ENCODE assay signal across 1 cellular context in genomic region chr3:4982773-4983738, GRCh38.
A peak's percentile ranks its signal among the peaks of the same experiment; 100 is the strongest.
TF ChIP-seq lines count a peak whose summit lies in the region.

No MANE protein-coding gene starts in this region.

TF ChIP-seq in K562, 482 proteins besides CTCF, POLR2A, EP300 and RAD21 (continued from another document and continues in another):
- no peak for TF ChIP-seq FOXP4 (CRISPR knock-in tag; IDR thresholded peaks at IDR 0.05; ENCODE audit: borderline replicate concordance)
- TF ChIP-seq E2F3 (CRISPR knock-in tag; IDR thresholded peaks at IDR 0.05) = 0 out of 2 replicates have a peak, but pooled peaks have one; percentile 17
- 0 out of 2 replicates have a peak, but pooled peaks have one; percentile 8 for TF ChIP-seq TAF7 (tag; IDR thresholded peaks at IDR 0.05)
- TF ChIP-seq ELK3 (CRISPR knock-in tag; IDR thresholded peaks at IDR 0.05) = 0 out of 2 replicates have a peak, but pooled peaks have one; percentile 35
- peak; percentile 9 for TF ChIP-seq SETDB1 (IDR thresholded peaks at IDR 0.05; ENCODE audit: low read length)
- peak; percentile 16; the same call in 1 of the 2 replicates for TF ChIP-seq TFAP4 (CRISPR knock-in tag; IDR thresholded peaks at IDR 0.05; ENCODE audit: borderline replicate concordance)
- 0 out of 2 replicates have a peak, but pooled peaks have one; percentile 41 for TF ChIP-seq E2F4 (CRISPR knock-in tag; IDR thresholded peaks at IDR 0.05; ENCODE audit: low read depth)
- 0 out of 2 replicates have a peak, but pooled peaks have one; percentile 58 for TF ChIP-seq ZNF696 (CRISPR knock-in tag; conservative IDR thresholded peaks at IDR 0.05)
- TF ChIP-seq AFF1 (IDR thresholded peaks at IDR 0.05; ENCODE audit: low read depth in 1 of 2, partially characterized antibody in 2 of 2) = peak in 1 of 2 experiments; percentile 29
- no peak for TF ChIP-seq SRSF7 (optimal IDR thresholded peaks at IDR 0.05; ENCODE audit: low read depth, low read length)
- TF ChIP-seq SRSF1 (IDR thresholded peaks at IDR 0.05; ENCODE audit: low read depth, low read length) = no peak
- 0 out of 2 replicates have a peak, but pooled peaks have one; percentile 42 for TF ChIP-seq MBD1 (CRISPR knock-in tag; IDR thresholded peaks at IDR 0.05)
- TF ChIP-seq ZNF395 (CRISPR knock-in tag; IDR thresholded peaks at IDR 0.05) = no peak
- TF ChIP-seq POLR2G (IDR thresholded peaks at IDR 0.05; ENCODE audit: low read depth, low read length) = peak; percentile 64
- TF ChIP-seq ELF4 (CRISPR knock-in tag; IDR thresholded peaks at IDR 0.05) = 0 out of 2 replicates have a peak, but pooled peaks have one; percentile 62
- TF ChIP-seq XRCC5 (IDR thresholded peaks at IDR 0.05; ENCODE audit: low read depth, low read length) = peak; percentile 31; the same call in 1 of the 2 replicates
- no peak for TF ChIP-seq ARID3A (IDR thresholded peaks at IDR 0.05; ENCODE audit: borderline replicate concordance, low read depth, low read length)
- TF ChIP-seq POLR2AphosphoS5 (IDR thresholded peaks at IDR 0.05; ENCODE audit: control insufficient read depth, insufficient read depth, low read depth, low read length) = peak; percentile 28; the same call in 1 of the 2 replicates
- 0 out of 2 replicates have a peak, but pooled peaks have one; percentile 54 for TF ChIP-seq ZNF511 (CRISPR knock-in tag; IDR thresholded peaks at IDR 0.05)
- no peak for TF ChIP-seq RFX7 (CRISPR knock-in tag; IDR thresholded peaks at IDR 0.05)
- TF ChIP-seq DMBX1 (CRISPR knock-in tag; IDR thresholded peaks at IDR 0.05; ENCODE audit: borderline replicate concordance) = 0 out of 2 replicates have a peak, but pooled peaks have one; percentile 36
- peak; percentile 25; the same call in 1 of the 2 replicates for TF ChIP-seq PHF8 (IDR thresholded peaks at IDR 0.05; ENCODE audit: borderline replicate concordance, low read length)
- no peak for TF ChIP-seq ARID1B (IDR thresholded peaks at IDR 0.05)
- no peak for TF ChIP-seq HOMEZ (CRISPR knock-in tag; IDR thresholded peaks at IDR 0.05)
- TF ChIP-seq CEBPB (tag; IDR thresholded peaks at IDR 0.05) = no peak
- peak in 1 of 2 experiments; percentile 6; a peak in 1 of 4 replicates for TF ChIP-seq ZMIZ1 (IDR thresholded peaks at IDR 0.05; ENCODE audit: low read depth in 2 of 2, low read length in 2 of 2)
- TF ChIP-seq ARNT (IDR thresholded peaks at IDR 0.05) = no peak
- TF ChIP-seq NR4A1 (CRISPR knock-in tag; IDR thresholded peaks at IDR 0.05) = 0 out of 2 replicates have a peak, but pooled peaks have one; percentile 75
- TF ChIP-seq NR4A1 (tag; IDR thresholded peaks at IDR 0.05) = peak; percentile 70
- TF ChIP-seq MLLT1 (IDR thresholded peaks at IDR 0.05) = peak; percentile 48 to 97; a peak in 2 of 4 replicates
